ENCODE assay signal across 27 cellular contexts in the genomic region with DNA sequence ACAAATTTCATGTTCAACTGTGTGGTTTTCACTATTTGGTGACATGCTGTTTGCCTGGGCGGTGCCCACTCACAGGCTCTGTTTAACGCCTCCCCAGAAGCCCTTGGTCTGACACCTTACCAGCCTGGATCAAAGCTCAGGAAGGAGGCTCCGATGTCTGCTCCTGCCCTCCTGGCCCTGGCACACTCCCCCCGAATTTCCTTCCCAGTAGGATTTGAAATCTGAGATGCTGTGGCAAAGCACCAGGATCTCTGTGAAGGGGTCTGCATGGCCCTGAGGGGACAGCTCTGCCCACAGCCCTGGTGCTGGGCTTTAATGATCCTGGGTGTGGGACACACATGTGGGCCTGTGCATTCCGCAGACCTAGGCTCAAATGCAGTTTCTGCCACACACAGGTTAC. TPM values are rescaled to one million over a fixed set of nuclear protein-coding genes. Genes with fewer than 3 reads are reported as not detected.
DNase-seq lines count a peak whose midpoint lies in the region; FAIRE-seq and TF ChIP-seq lines count a peak whose summit lies in the region.
"Had no signal": no experiment of that assay in that cellular context is flagged by ENCODE, and none has a peak within 500 bp of the region (broad histone marks: within the 10 kb centered on the region; RNA-seq: fewer than 3 reads in every experiment).

No MANE protein-coding gene starts in this region.

- H3K4me1 ChIP-seq in HEK293 (ENCODE audit: control insufficient read depth, insufficient read depth, low read length) = no peaks in the 10 kb centered on the region
- peaks cover 0 to 12% (median 7%) of the 10 kb centered on the region in 4 experiments; a peak in 4 of 7 replicates for H3K4me1 ChIP-seq in H1 (replicated peaks in 1 of 4; ENCODE audit: control insufficient read depth in 3 of 4, insufficient read depth in 4 of 4, low read length in 3 of 4)
- peaks cover 7 to 17% of the 10 kb centered on the region in 2 experiments for H3K4me1 ChIP-seq in trophoblast cell (ENCODE audit: control insufficient read depth in 1 of 2, insufficient read depth in 2 of 2, low read length in 2 of 2)
- H3K4me1 ChIP-seq: A549; BLaER1 treated with 17β-estradiol and CSF1 and Interleukin-3, amounts not matched to agents 10 nM and 100 nM; HAP-1; SJCRH30 had no signal

- H3K4me1 Mint-ChIP-seq in nephron = peaks cover 30% of the 10 kb centered on the region
- H3K4me1 Mint-ChIP-seq in osteocyte (ENCODE audit: unreplicated experiment) = no peaks in the 10 kb centered on the region

- no peak overlapping the region for H3K4me3 Mint-ChIP-seq in nephron
- H3K4me3 Mint-ChIP-seq in osteocyte (ENCODE audit: unreplicated experiment) = no peak overlapping the region
- H3K4me3 Mint-ChIP-seq: CD4-positive, alpha-beta T cell had no signal

- H3K27ac ChIP-seq in HEK293 (ENCODE audit: extremely low read depth, low read depth, low read length) = no peak overlapping the region
- H3K27ac ChIP-seq in H1 (ENCODE audit: low read depth, low read length) = no peak overlapping the region
- no peak overlapping the region for H3K27ac ChIP-seq in trophoblast cell (ENCODE audit: low read depth, low read length)
- H3K27ac ChIP-seq: A549; BLaER1 treated with 17β-estradiol and CSF1 and Interleukin-3, amounts not matched to agents 10 nM and 100 nM; GM23248; HL-60; PC-9; SJCRH30 had no signal

- H3K23me2 ChIP-seq in H1 (ENCODE audit: low read depth, low read length) = no peaks in the 10 kb centered on the region

- H3K9ac ChIP-seq in H1 (replicated peaks in 1 of 4; ENCODE audit: extremely low read depth in 1 of 4, low read depth in 3 of 4, low read length in 3 of 4) (no peak overlapping the region), trophoblast cell (ENCODE audit: low read length) (no peak overlapping the region)
- H3K9ac ChIP-seq: BLaER1 treated with 17β-estradiol and CSF1 and Interleukin-3, amounts not matched to agents 10 nM and 100 nM; GM23248 had no signal

- no peaks in the 10 kb centered on the region for H3K36me3 ChIP-seq in HEK293 (ENCODE audit: control insufficient read depth in 2 of 2, insufficient read depth in 1 of 2, low read length in 2 of 2)
- no peaks in the 10 kb centered on the region for H3K36me3 ChIP-seq in H1 (ENCODE audit: control insufficient read depth in 2 of 4, insufficient read depth in 4 of 4, low read length in 3 of 4)
- no peaks in the 10 kb centered on the region for H3K36me3 ChIP-seq in trophoblast cell (ENCODE audit: control insufficient read depth in 1 of 2, insufficient read depth in 2 of 2, low read length in 2 of 2)
- H3K36me3 ChIP-seq: BLaER1 treated with 17β-estradiol and CSF1 and Interleukin-3, amounts not matched to agents 10 nM and 100 nM; HAP-1; SJCRH30 had no signal

- POLR2A ChIA-PET in HEK293 (lab: Yijun Ruan, JAX) (no interaction called here), H1 (lab: Charles Lee; ENCODE audit: partially characterized antibody) (no interaction called here)

- H4K5ac ChIP-seq in H1 (ENCODE audit: insufficient read length, low read depth, low read length) = no peak overlapping the region

- no peaks in the 10 kb centered on the region for H3K9me3 ChIP-seq in HEK293 (ENCODE audit: control insufficient read depth, insufficient read depth, low read depth, low read length)
- no peaks in the 10 kb centered on the region for H3K9me3 ChIP-seq in H1 (ENCODE audit: insufficient read depth in 2 of 2, low read depth in 1 of 2, low read length in 1 of 2)
- H3K9me3 ChIP-seq in trophoblast cell (ENCODE audit: insufficient read depth, low read depth, low read length) = no peaks in the 10 kb centered on the region
- H3K9me3 ChIP-seq: A549; BLaER1 treated with 17β-estradiol and CSF1 and Interleukin-3, amounts not matched to agents 10 nM and 100 nM; HAP-1; SJCRH30 had no signal

- H2BK120ac ChIP-seq in H1 (replicated peaks; ENCODE audit: low read depth, low read length) = no peak overlapping the region
- H2BK120ac ChIP-seq in trophoblast cell (ENCODE audit: insufficient read depth, low read length, poor library complexity) = no peak overlapping the region

- no peak overlapping the region for H4K12ac ChIP-seq in trophoblast cell (ENCODE audit: low read depth, low read length)

- H3K79me1 ChIP-seq in H1 (ENCODE audit: low read depth, low read length) = no peaks in the 10 kb centered on the region
- H3K79me1 ChIP-seq in trophoblast cell (ENCODE audit: low read length) = peaks cover 1% of the 10 kb centered on the region

- H3K4me3 ChIP-seq in HEK293 (ENCODE audit: low read depth, low read length) = no peak overlapping the region
- peak overlapping the region in 1 of 4 experiments; percentile 26; a peak in 1 of 8 replicates for H3K4me3 ChIP-seq in H1 (ENCODE audit: extremely low read depth in 1 of 4, insufficient read depth in 2 of 4, low read depth in 3 of 4, low read length in 4 of 4)
- H3K4me3 ChIP-seq in trophoblast cell (ENCODE audit: low read depth, low read length) = no peak overlapping the region
- H3K4me3 ChIP-seq: A549; BLaER1 treated with 17β-estradiol and CSF1 and Interleukin-3, amounts not matched to agents 10 nM and 100 nM; GM23248; HAP-1; PC-9; SJCRH30 had no signal

- H2BK15ac ChIP-seq in H1 (ENCODE audit: low read length) = no peak overlapping the region; the same call in 1 of the 2 replicates

- TF ChIP-seq CTCF in HEK293 (tag by site-specific recombination; IDR thresholded peaks at IDR 0.05) = no peak
- TF ChIP-seq CTCF in H1 (IDR thresholded peaks at IDR 0.05; ENCODE audit: control extremely low read depth in 1 of 3, insufficient read depth in 1 of 3, low read depth in 1 of 3, low read length in 3 of 3) = no peak
- TF ChIP-seq CTCF in nephron (IDR thresholded peaks at IDR 0.05; ENCODE audit: unreplicated experiment in 3 of 3) = no peak
- no peak for TF ChIP-seq CTCF in osteocyte (IDR thresholded peaks at IDR 0.05)

- no peak for TF ChIP-seq POLR2A in H1 (IDR thresholded peaks at IDR 0.05; ENCODE audit: control extremely low read depth in 1 of 2, low read depth in 2 of 2, low read length in 2 of 2)

- 0 out of 2 replicates have a peak overlapping the region, but pooled peaks have one; percentile 43 for H2BK20ac ChIP-seq in H1 (ENCODE audit: low read length)

- H3K36me3 Mint-ChIP-seq in nephron (ENCODE audit: low read depth) = no peaks in the 10 kb centered on the region
- no peaks in the 10 kb centered on the region for H3K36me3 Mint-ChIP-seq in osteocyte (ENCODE audit: unreplicated experiment)

- peak overlapping the region; percentile 11 for H4K91ac ChIP-seq in H1 (replicated peaks; ENCODE audit: insufficient read length, low read length)
- no peak overlapping the region for H4K91ac ChIP-seq in trophoblast cell (ENCODE audit: low read depth, low read length)

- CTCF ChIA-PET in HEK293 (lab: Yijun Ruan, JAX) (interaction anchor here (0.8 to 0.9 kb wide), 2 partner anchors 12 to 19 kb away, joined by 4 read pairs; no protein-coding TSS in a partner anchor), H1 (lab: Charles Lee; ENCODE audit: partially characterized antibody) (interaction anchor here (0.6 to 6.4 kb wide), 10 partner anchors 11 to 243 kb away, joined by 3 to 45 read pairs (median 4); no protein-coding TSS in a partner anchor)

- peak overlapping the region; percentile 44; the same call in 1 of the 2 replicates for H2BK5ac ChIP-seq in H1 (ENCODE audit: low read depth, low read length)
- no peak overlapping the region for H2BK5ac ChIP-seq in trophoblast cell (ENCODE audit: low read depth, low read length, poor library complexity)

- H3K27me3 Mint-ChIP-seq in nephron (ENCODE audit: low read depth) (peaks cover 30% of the 10 kb centered on the region), osteocyte (ENCODE audit: unreplicated experiment) (peaks cover 39% of the 10 kb centered on the region)
- H3K27me3 Mint-ChIP-seq: CD4-positive, alpha-beta T cell had no signal

- FAIRE-seq in H1 (lab: Jason Lieb, UNC) = no peak
- FAIRE-seq: A549, D721Med, GM18507 had no signal

- H3K4ac ChIP-seq in H1 (replicated peaks; ENCODE audit: insufficient read length, low read depth, low read length) (no peak overlapping the region), trophoblast cell (ENCODE audit: low read depth, low read length) (no peak overlapping the region)

- H3K14ac ChIP-seq in H1 (ENCODE audit: insufficient read length) = no peak overlapping the region
- H3K14ac ChIP-seq in trophoblast cell (ENCODE audit: low read length) = no peak overlapping the region

- H3K9me3 Mint-ChIP-seq in nephron (no peaks in the 10 kb centered on the region), osteocyte (ENCODE audit: unreplicated experiment) (no peaks in the 10 kb centered on the region)
- H3K9me3 Mint-ChIP-seq: CD4-positive, alpha-beta T cell had no signal

- no peak for DNase-seq in H1 (ENCODE audit: low read depth in 1 of 2, low spot score in 2 of 2)
- DNase-seq in trophoblast cell = no peak
- DNase-seq in osteocyte (ENCODE audit: extremely low spot score, unreplicated experiment) = no peak
- DNase-seq in NCI-H2196 (lab: John Stamatoyannopoulos, UW; ENCODE audit: unreplicated experiment) = no peak
- no peak for DNase-seq in MV-4-11 (lab: John Stamatoyannopoulos, UW)
- no peak for DNase-seq in central memory CD4-positive, alpha-beta T cell
- DNase-seq: AML-193; CD4-positive, alpha-beta T cell; GM23248; NCI-H1092; NCI-H1436; NCI-H187 treated with DMSO at 0.1 percent for 48 hours; NCI-H526 treated with DMSO at 0.1 percent for 48 hours; PC-9; SJCRH30 had no signal

- H2AK5ac ChIP-seq in H1 (ENCODE audit: low read depth, low read length) (peak overlapping the region; percentile 59; the same call in 1 of the 2 replicates), trophoblast cell (ENCODE audit: low read length) (no peak overlapping the region)

- no peak for TF ChIP-seq RAD21 in H1 (IDR thresholded peaks at IDR 0.05 in 1 of 2, conservative IDR thresholded peaks at IDR 0.05 in 1 of 2; ENCODE audit: low read depth in 2 of 2, low read length in 2 of 2)

- H3K79me2 ChIP-seq in H1 (ENCODE audit: control insufficient read depth in 1 of 2, insufficient read depth in 2 of 2, low read length in 2 of 2) = no peaks in the 10 kb centered on the region
- H3K79me2 ChIP-seq in trophoblast cell (ENCODE audit: control insufficient read depth, insufficient read depth, low read length, poor library complexity) = no peaks in the 10 kb centered on the region

- peak overlapping the region; percentile 81; the same call in 1 of the 2 replicates for H2BK12ac ChIP-seq in H1 (ENCODE audit: low read depth, low read length)
- peak overlapping the region; percentile 1 for H2BK12ac ChIP-seq in trophoblast cell (ENCODE audit: low read length)

- no peak overlapping the region for H3K56ac ChIP-seq in H1 (replicated peaks; ENCODE audit: insufficient read length, low read depth, low read length)

- WGBS in H1 (ENCODE audit: extremely low coverage in 1 of 2, insufficient coverage in 1 of 2, insufficient read length in 1 of 2, insufficient replicate concordance in 2 of 2, low coverage in 1 of 2, low lambda C conversion rate in 2 of 2, missing lambda C conversion rate in 1 of 2), 2 experiments = 74% methylated on average over 5 of the region's 5 CpGs; no CpG with 5 or more reads in 1 of the 2 experiments
- WGBS in trophoblast cell (ENCODE audit: extremely low coverage, insufficient coverage, insufficient read length) = no CpG with 5 or more reads among the region's 5 CpGs

- no peak overlapping the region for H2AFZ ChIP-seq in H1 (ENCODE audit: low read length)
- no peak overlapping the region for H2AFZ ChIP-seq in trophoblast cell (ENCODE audit: insufficient read depth, low read length, poor library complexity)
- H2AFZ ChIP-seq: GM23248, PC-9 had no signal

- H3K27me3 ChIP-seq in H1 (replicated peaks in 1 of 4; ENCODE audit: control insufficient read depth in 3 of 4, extremely low read depth in 1 of 4, insufficient read depth in 3 of 4, low read length in 3 of 4) = peaks cover 0 to 34% (median 20%) of the 10 kb centered on the region in 4 experiments; a peak in 5 of 7 replicates
- no peaks in the 10 kb centered on the region for H3K27me3 ChIP-seq in trophoblast cell (ENCODE audit: insufficient read depth, low read length)
- H3K27me3 ChIP-seq: BLaER1 treated with 17β-estradiol and CSF1 and Interleukin-3, amounts not matched to agents 10 nM and 100 nM had no signal

- no peaks in the 10 kb centered on the region for H4K20me1 ChIP-seq in H1 (replicated peaks in 1 of 2; ENCODE audit: control insufficient read depth in 1 of 2, insufficient read depth in 2 of 2, low read length in 2 of 2)

- H3K4me2 ChIP-seq in H1 (ENCODE audit: insufficient read depth in 1 of 2, low read depth in 2 of 2, low read length in 2 of 2) = peak overlapping the region; percentile 41 to 55; a peak in 3 of 4 replicates
- no peak overlapping the region for H3K4me2 ChIP-seq in trophoblast cell (ENCODE audit: low read length)
- H3K4me2 ChIP-seq: A549; BLaER1 treated with 17β-estradiol and CSF1 and Interleukin-3, amounts not matched to agents 10 nM and 100 nM; PC-9 had no signal

- peak overlapping the region in 2 of 3 experiments; percentile 42 to 80 for H3K27ac Mint-ChIP-seq in nephron
- no peak overlapping the region for H3K27ac Mint-ChIP-seq in osteocyte (ENCODE audit: unreplicated experiment)
- H3K27ac Mint-ChIP-seq: CD4-positive, alpha-beta T cell had no signal

- H3K23ac ChIP-seq in H1 (ENCODE audit: insufficient read length) (no peak overlapping the region), trophoblast cell (ENCODE audit: low read length) (no peak overlapping the region)

- H4K8ac ChIP-seq in H1 (ENCODE audit: extremely low read depth, insufficient read depth, low read length) = no peak overlapping the region; the same call in 1 of the 2 replicates
- no peak overlapping the region for H4K8ac ChIP-seq in trophoblast cell (ENCODE audit: low read depth, low read length)

- H3K18ac ChIP-seq in H1 (ENCODE audit: extremely low read depth, low read length) = peak overlapping the region; percentile 83
- H3K18ac ChIP-seq in trophoblast cell (ENCODE audit: low read length) = no peak overlapping the region

- TF ChIP-seq EP300 in H1 (IDR thresholded peaks at IDR 0.05; ENCODE audit: borderline replicate concordance in 1 of 2, low read depth in 2 of 2, low read length in 2 of 2) = no peak

RNA-seq across cellular contexts. Expression of gene TRIM29, which starts 41.6 kb away (rescaled TPM):
- total RNA-seq in H1 (2021; fragmentation: NEBNext Ultra II Directional; extraction: Animal tissue kit (Norgen Biotek cat#: 25700)) = 0.43 TPM in 1 of 2 replicates, not detected in the other
- polyA plus RNA-seq in H1 (2011; rRNA removed) = 0.17 and 0.35 TPM in 2 replicates
- polyA plus RNA-seq in H1 (2011; cell fraction: cytosol; rRNA removed) = 0.34 TPM
- 0.10 TPM for polyA plus RNA-seq in H1 (2011; cell fraction: nucleus; rRNA removed)
- polyA plus RNA-seq in H1 (2012, experiment 1 of 2) = 0.20 TPM in 1 of 4 replicates, not detected in the others
- not detected for polyA plus RNA-seq in H1 (2012, experiment 2 of 2)
- 0.08 TPM for polyA plus RNA-seq in H1 (2013, experiment 1 of 2)
- polyA plus RNA-seq in H1 (2013, experiment 2 of 2) = 0.07 TPM
- polyA minus RNA-seq in H1 (2011; rRNA and poly(A)+ RNA removed) = 0.54 and 0.78 TPM in 2 replicates
- not detected for polyA minus RNA-seq in H1 (2011; cell fraction: cytosol; rRNA and poly(A)+ RNA removed)
- polyA minus RNA-seq in H1 (2011; cell fraction: nucleus; rRNA and poly(A)+ RNA removed) = 1.6 TPM
- 1.1 and 1.3 TPM in 2 replicates for polyA plus RNA-seq in trophoblast cell (2013)
- not detected in 2 replicates for total RNA-seq in osteocyte
- total RNA-seq: CD4-positive, alpha-beta T cell; G401; GM23248; NCI-H460; Right ventricle myocardium inferior; RPMI7951; SJCRH30 had no signal
